In the genomic region with DNA sequence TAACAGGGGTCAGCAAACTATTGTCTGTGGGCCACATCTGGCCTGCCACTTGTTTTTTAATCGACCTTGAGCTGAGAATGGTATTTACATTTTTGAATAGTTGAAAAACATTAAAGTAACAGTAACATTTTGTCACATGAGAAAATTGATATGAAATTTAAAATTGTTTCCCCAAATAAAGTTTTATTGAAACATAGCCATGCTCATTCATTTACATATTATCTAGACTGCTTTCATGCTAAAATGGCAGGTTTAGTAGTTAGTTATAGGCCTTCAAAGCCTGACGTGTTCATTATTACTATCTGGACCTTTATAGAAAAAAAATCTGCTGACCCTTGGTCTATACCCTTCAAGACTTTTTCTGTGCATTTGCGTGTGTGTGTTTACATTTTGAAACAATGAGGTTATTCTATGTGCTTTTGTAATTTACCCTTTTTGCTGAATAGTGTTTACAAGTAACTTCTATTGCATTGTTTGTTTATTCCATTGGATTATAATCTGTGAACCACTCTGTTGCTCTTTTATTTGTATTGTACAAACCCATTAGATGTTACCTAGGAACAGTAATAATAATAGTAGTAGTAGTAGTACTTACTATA, we compare ENCODE assay signal across 3 cellular contexts.
TF ChIP-seq lines count a peak whose summit lies in the region.

No MANE protein-coding gene starts in this region.

TF ChIP-seq in HEK293, 187 proteins besides CTCF, POLR2A, EP300 and RAD21:
- TF ChIP-seq ZNF2 (tag by site-specific recombination; IDR thresholded peaks at IDR 0.05): no peak
- TF ChIP-seq ZNF707 (tag by site-specific recombination; IDR thresholded peaks at IDR 0.05): no peak
- peak; percentile 55 for TF ChIP-seq FEZF1 (tag by site-specific recombination; IDR thresholded peaks at IDR 0.05)
- TF ChIP-seq ZEB2 (tag by site-specific recombination; IDR thresholded peaks at IDR 0.05): no peak

TF ChIP-seq in GM12878, 131 proteins besides CTCF, POLR2A, EP300 and RAD21:
- no peak for TF ChIP-seq ZNF207 (IDR thresholded peaks at IDR 0.05; ENCODE audit: borderline replicate concordance)
- no peak for TF ChIP-seq FOXM1 (IDR thresholded peaks at IDR 0.05; ENCODE audit: low read depth, low read length)
- TF ChIP-seq IKZF2 (IDR thresholded peaks at IDR 0.05): no peak
- TF ChIP-seq ZBTB40 (IDR thresholded peaks at IDR 0.05; ENCODE audit: borderline replicate concordance): peak; percentile 75
- no peak for TF ChIP-seq GABPA (IDR thresholded peaks at IDR 0.05; ENCODE audit: low read depth)

TF ChIP-seq in SK-N-SH, 30 proteins besides CTCF, POLR2A, EP300 and RAD21:
- TF ChIP-seq NRF1 (IDR thresholded peaks at IDR 0.05; ENCODE audit: low read depth, low read length): no peak
- TF ChIP-seq RFX5 (IDR thresholded peaks at IDR 0.05; ENCODE audit: low read length): no peak
- TF ChIP-seq GABPA (IDR thresholded peaks at IDR 0.05; ENCODE audit: low read depth): no peak
- no peak for TF ChIP-seq JUND (IDR thresholded peaks at IDR 0.05)
- TF ChIP-seq CHD2 (IDR thresholded peaks at IDR 0.05; ENCODE audit: low read length, partially characterized antibody): no peak
- TF ChIP-seq RCOR1 (IDR thresholded peaks at IDR 0.05; ENCODE audit: low read length): no peak
- TF ChIP-seq TAF1 (IDR thresholded peaks at IDR 0.05; ENCODE audit: borderline replicate concordance, low read depth, low read length): no peak
TF ChIP-seq in SK-N-SH: peak in this region for 0.
